8 cellular contexts compared by ENCODE assay signal in the genomic region with DNA sequence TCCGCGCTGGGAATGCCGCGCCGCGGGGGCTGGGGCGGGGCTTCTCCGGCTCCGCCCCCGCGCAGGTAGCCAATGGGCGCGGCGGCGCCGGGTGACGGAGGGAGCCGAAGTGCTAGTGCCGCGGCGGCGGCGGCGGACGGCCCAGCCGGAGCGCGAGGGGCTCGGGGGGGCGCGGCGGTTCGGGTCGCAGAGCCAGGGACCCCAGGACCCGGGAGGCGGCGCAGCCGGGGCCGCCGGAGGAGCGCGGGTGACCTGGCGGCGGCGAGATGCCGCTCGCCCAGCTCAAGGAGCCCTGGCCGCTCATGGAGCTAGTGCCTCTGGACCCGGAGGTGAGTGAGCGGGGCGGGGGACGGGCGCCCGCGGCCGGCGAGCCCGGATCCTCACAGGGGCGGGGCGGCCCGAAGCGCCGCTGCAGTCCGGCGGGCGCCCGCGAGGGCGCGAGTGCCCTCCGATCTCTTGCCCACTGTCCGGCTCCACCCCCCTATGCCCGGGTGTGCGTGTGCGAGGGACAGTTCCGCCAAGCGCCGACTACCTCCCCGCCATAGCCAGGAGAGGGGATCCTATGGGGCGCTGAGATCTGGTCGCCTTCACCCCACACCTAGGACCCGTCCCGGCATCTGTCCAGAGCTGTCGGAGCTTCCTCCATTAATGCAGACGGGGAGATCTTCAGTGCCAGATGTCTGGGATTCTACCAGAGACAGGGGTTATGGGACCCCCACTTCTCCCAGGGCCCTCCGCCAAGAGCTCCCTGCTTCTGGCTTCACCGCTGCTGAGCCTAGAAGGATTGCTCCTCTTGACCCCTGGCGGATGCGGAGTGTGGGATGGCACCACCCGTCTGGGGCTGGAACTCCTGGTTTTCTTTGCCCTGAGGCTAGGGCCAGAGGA. TPM values are rescaled to one million over a fixed set of nuclear protein-coding genes. Genes with fewer than 3 reads are reported as not detected.
DNase-seq lines count a peak whose midpoint lies in the region; ATAC-seq and TF ChIP-seq lines count a peak whose summit lies in the region.

RPS6KA1 (plus strand) TSS at position 107 of the 885 bp plus-strand sequence; CDS start at position 267, 160 bp downstream.

- peak within 1 kb of the TSS; percentile 44 for H3K27ac Mint-ChIP-seq in activated naive CD4-positive, alpha-beta T cell treated with anti-CD3 and anti-CD28 coated beads for 36 hours

- peak; percentile 80 for ATAC-seq in GM21381 (IDR thresholded peaks at IDR 0.05; ENCODE audit: unreplicated experiment)

- DNase-seq in DMS153 treated with DMSO at 0.1 percent for 48 hours (lab: John Stamatoyannopoulos, UW; ENCODE audit: unreplicated experiment) (peak; percentile 78), SHP77 (lab: John Stamatoyannopoulos, UW) (peak; percentile 37 to 62), glomerular endothelial cell (ENCODE audit: extremely low read depth, low read depth, low spot score) (no peak), tibial nerve (ENCODE audit: low spot score in 2 of 2) (no peak)
- peak; percentile 47 for DNase-seq in activated naive CD4-positive, alpha-beta T cell treated with anti-CD3 and anti-CD28 coated beads for 36 hours

- peak in 1 of 2 donors; percentile 48 for TF ChIP-seq POLR2A in tibial nerve (IDR thresholded peaks at IDR 0.05)

- no peaks in the 10 kb centered on the region for H3K9me3 Mint-ChIP-seq in activated naive CD4-positive, alpha-beta T cell treated with anti-CD3 and anti-CD28 coated beads for 36 hours

- no peak for TF ChIP-seq EP300 in tibial nerve (IDR thresholded peaks at IDR 0.05)

- WGBS in tibial nerve, 2 donors = 1 to 7% methylated on average over 3 to 59 of the region's 90 CpGs

- H3K4me1 ChIP-seq in HUES6 (ENCODE audit: control insufficient read depth, insufficient read depth, low read length) (peaks cover 23% of the 10 kb centered on the region), neutrophil (ENCODE audit: control insufficient read depth in 1 of 2, insufficient read depth in 1 of 2, low read depth in 1 of 2, low read length in 1 of 2) (peaks cover 32% of the 10 kb centered on the region in 2 experiments), tibial nerve (peaks cover 0 to 19% (median 9%) of the 10 kb centered on the region in 4 donors)

- H3K4me3 Mint-ChIP-seq in activated naive CD4-positive, alpha-beta T cell treated with anti-CD3 and anti-CD28 coated beads for 36 hours = peak within 1 kb of the TSS; percentile 85

- H3K36me3 ChIP-seq in HUES6 (ENCODE audit: control insufficient read depth, insufficient read depth, low read length) (no peaks in the 10 kb centered on the region), neutrophil (no peaks in the 10 kb centered on the region), tibial nerve (no peaks in the 10 kb centered on the region)

- TF ChIP-seq CTCF in neutrophil (IDR thresholded peaks at IDR 0.05) (peak; percentile 14), tibial nerve (IDR thresholded peaks at IDR 0.05) (peak in 1 of 5 experiments; percentile 25)

- CTCF ChIA-PET in activated naive CD4-positive, alpha-beta T cell treated with anti-CD3 and anti-CD28 coated beads for 36 hours (lab: Charles Lee) = interaction anchor here (2.7 to 10.2 kb wide), 2 partner anchors 10 to 30 kb away, joined by 14 to 87 read pairs; no protein-coding TSS in a partner anchor

- H3K9ac ChIP-seq in HUES6 (ENCODE audit: low read length) = peak within 1 kb of the TSS; percentile 74

- intact Hi-C loops in activated naive CD4-positive, alpha-beta T cell treated with anti-CD3 and anti-CD28 coated beads for 36 hours (cut with micrococcal nuclease) = loop anchor here (1.0 kb wide), 1 partner anchor 30 kb away; no protein-coding TSS in a partner anchor

- H3K27ac ChIP-seq in HUES6 (ENCODE audit: low read depth, low read length) = no peak within 1 kb of the TSS
- peak within 1 kb of the TSS; percentile 76 for H3K27ac ChIP-seq in neutrophil
- H3K27ac ChIP-seq in tibial nerve = peak within 1 kb of the TSS in 2 of 4 donors; percentile 74 to 84

- no peaks in the 10 kb centered on the region for H3K9me3 ChIP-seq in HUES6 (ENCODE audit: control insufficient read depth, insufficient read depth, low read depth, low read length)
- H3K9me3 ChIP-seq in neutrophil = no peaks in the 10 kb centered on the region
- no peaks in the 10 kb centered on the region for H3K9me3 ChIP-seq in tibial nerve

- H3K27me3 ChIP-seq in HUES6 (ENCODE audit: control insufficient read depth, insufficient read depth, low read length) (no peaks in the 10 kb centered on the region), neutrophil (no peaks in the 10 kb centered on the region), tibial nerve (peaks cover 0 to under 1% of the 10 kb centered on the region in 2 donors)

- H3K4me3 ChIP-seq in HUES6 (ENCODE audit: low read depth, low read length) (peak within 1 kb of the TSS; percentile 88), neutrophil (ENCODE audit: low read depth in 1 of 2, low read length in 1 of 2) (peak within 1 kb of the TSS; percentile 69 to 80), tibial nerve (peak within 1 kb of the TSS; percentile 35 to 90 (median 57))

- H3K36me3 Mint-ChIP-seq in activated naive CD4-positive, alpha-beta T cell treated with anti-CD3 and anti-CD28 coated beads for 36 hours (ENCODE audit: low read depth) = no peaks in the 10 kb centered on the region

- H3K4me1 Mint-ChIP-seq in activated naive CD4-positive, alpha-beta T cell treated with anti-CD3 and anti-CD28 coated beads for 36 hours (ENCODE audit: low read depth) = peaks cover 29% of the 10 kb centered on the region

- H3K27me3 Mint-ChIP-seq in activated naive CD4-positive, alpha-beta T cell treated with anti-CD3 and anti-CD28 coated beads for 36 hours (ENCODE audit: low read depth) = no peaks in the 10 kb centered on the region

RNA-seq across cellular contexts. Expression of gene RPS6KA1, which starts in this region (rescaled TPM):
- total RNA-seq in activated naive CD4-positive, alpha-beta T cell treated with anti-CD3 and anti-CD28 coated beads for 36 hours = 10 to 100 TPM; 83.5 to 86.4 TPM
- 13.3 and 29.9 TPM in 2 replicates for total RNA-seq in glomerular endothelial cell
- total RNA-seq in tibial nerve = 10 to 100 TPM; 10.7 to 37.2 (median 13.5) TPM

Comparison
In these comparisons a context has a peak if more than half of its experiments do, and no peak if none do; other contexts are left out.
1. DNase-seq: peak in DMS153 treated with DMSO at 0.1 percent for 48 hours (single experiment), SHP77 (2 of 2) and activated naive CD4-positive, alpha-beta T cell treated with anti-CD3 and anti-CD28 coated beads for 36 hours (single experiment); none in glomerular endothelial cell (single experiment) and tibial nerve (0 of 2).
2. Peak in every context shown above with its lines, with median percentiles within 50 percentile points of each other: H3K4me3 ChIP-seq.